In genomic region chr17:21749696-21750531, GRCh38 we compare ENCODE assay signal across 14 cellular contexts. TPM values are rescaled to one million over a fixed set of nuclear protein-coding genes. Genes with fewer than 3 reads are reported as not detected.
DNase-seq lines count a peak whose midpoint lies in the region; ATAC-seq and TF ChIP-seq lines count a peak whose summit lies in the region.
"Not testable (repeated sequence)": the region's sequence is repeated elsewhere in the genome, so short reads cannot be mapped to it uniquely, and the experiment has no call there.
"Had no signal": no experiment of that assay in that cellular context is flagged by ENCODE, and none has a peak within 500 bp of the region (broad histone marks: within the 10 kb centered on the region; RNA-seq: fewer than 3 reads in every experiment).

No MANE protein-coding gene starts in this region.

- not testable (repeated sequence) for H3K9me3 ChIP-seq in MG63

- not testable (repeated sequence) for H3K4me1 Mint-ChIP-seq in chondrocyte (ENCODE audit: low read depth); osteocyte (ENCODE audit: unreplicated experiment)

- TF ChIP-seq CTCF in chondrocyte (IDR thresholded peaks at IDR 0.05); osteocyte (IDR thresholded peaks at IDR 0.05): not testable (repeated sequence)

- not testable (repeated sequence) for H3K4me3 Mint-ChIP-seq in chondrocyte (ENCODE audit: unreplicated experiment); osteocyte (ENCODE audit: unreplicated experiment)

- DNase-seq in MG63 (peak; percentile 55), chondrocyte (ENCODE audit: low spot score) (peak; percentile 63), osteocyte (ENCODE audit: extremely low spot score, unreplicated experiment) (peak; percentile 83)
- not testable (repeated sequence) for DNase-seq in Right ventricle myocardium superior, left ventricle myocardium superior

- H3K36me3 ChIP-seq in MG63: not testable (repeated sequence)

- peak; percentile 20 for ATAC-seq in Right ventricle myocardium superior (ENCODE audit: poor library complexity)
- ATAC-seq in left ventricle myocardium superior: peak; percentile 53

- H3K27ac Mint-ChIP-seq in chondrocyte (ENCODE audit: unreplicated experiment); osteocyte (ENCODE audit: unreplicated experiment): not testable (repeated sequence)

- H3K4me3 ChIP-seq in MG63: not testable (repeated sequence)

- not testable (repeated sequence) for H3K36me3 Mint-ChIP-seq in chondrocyte (ENCODE audit: low read depth); osteocyte (ENCODE audit: unreplicated experiment)

- not testable (repeated sequence) for H3K27me3 Mint-ChIP-seq in chondrocyte (ENCODE audit: low read depth); osteocyte (ENCODE audit: unreplicated experiment)

- peaks cover 34% of the 10 kb centered on the region for H3K9me3 Mint-ChIP-seq in chondrocyte (ENCODE audit: low read depth)
- H3K9me3 Mint-ChIP-seq in osteocyte (ENCODE audit: unreplicated experiment): peaks cover 21% of the 10 kb centered on the region

- intact Hi-C loops in Right ventricle myocardium superior (cut with DNase I); left ventricle myocardium superior (cut with micrococcal nuclease): not testable (repeated sequence)

- H3K27me3 ChIP-seq in MG63: not testable (repeated sequence)

RNA-seq across cellular contexts. Expression of gene KCNJ18, which starts 57.6 kb away (rescaled TPM):
- total RNA-seq in MG63 (2014; rRNA removed; shearing (Covaris generic); ENCODE audit: low replicate concordance): not detected in 2 replicates
- total RNA-seq in chondrocyte (not detected in 3 replicates), Right ventricle myocardium superior (not detected), left ventricle myocardium superior (not detected), osteocyte (not detected in 2 replicates)
- total RNA-seq: A172; A673; Caco-2; CD4-positive, CD25-positive, alpha-beta regulatory T cell; CD8-positive, alpha-beta T cell; GM12878; GM23248; H1; H7 had no signal
